28 cellular contexts compared by ENCODE assay signal in genomic region chr2:56338232-56338631, GRCh38.
"Had no signal": no experiment of that assay in that cellular context is flagged by ENCODE, and none has a peak within 500 bp of the region (broad histone marks: within the 10 kb centered on the region; RNA-seq: fewer than 3 reads in every experiment).

No MANE protein-coding gene starts in this region.

- H3K27me3 ChIP-seq: esophagus squamous epithelium, heart right ventricle, neutrophil, pancreas, right lobe of liver, transverse colon, upper lobe of right lung, uterus had no signal

- H3K27me3 Mint-ChIP-seq: effector memory CD8-positive, alpha-beta T cell; progenitor cell of endocrine pancreas; stimulated activated naive B cell treated with anti-CD40 and anti-IgM and Interleukin-4, amounts not matched to agents 10 μg/mL and 1 μg/mL and 100 μg/mL, for 72 hours; stimulated activated naive CD8-positive, alpha-beta T cell treated with anti-CD3 and anti-CD28 coated beads, Interleukin-15, Interleukin-2, amounts not matched to agents 100 ng/mL and 50 ng/mL, for 24 hours had no signal

- H3K9me3 ChIP-seq: esophagus squamous epithelium, heart right ventricle, lower lobe of right lung, neutrophil, pancreas, right lobe of liver, thoracic aorta, transverse colon, upper lobe of right lung, uterus had no signal

- H3K27ac ChIP-seq: esophagus squamous epithelium, lower lobe of right lung, neutrophil, pancreas, right lobe of liver, thoracic aorta, transverse colon, upper lobe of right lung, uterus had no signal

- H3K4me1 Mint-ChIP-seq: natural killer cell; neural crest cell; stimulated activated naive B cell treated with anti-CD40 and anti-IgM and Interleukin-4, amounts not matched to agents 10 μg/mL and 1 μg/mL and 100 μg/mL, for 72 hours had no signal

- FAIRE-seq: endometrium, islet of Langerhans, pancreas, small intestine had no signal

- H3K36me3 ChIP-seq: esophagus squamous epithelium, heart right ventricle, lower lobe of right lung, neutrophil, pancreas, right lobe of liver, thoracic aorta, transverse colon, upper lobe of right lung, uterus had no signal

- H3K9me3 Mint-ChIP-seq: effector memory CD8-positive, alpha-beta T cell; neural crest cell; stimulated activated naive B cell treated with anti-CD40 and anti-IgM and Interleukin-4, amounts not matched to agents 10 μg/mL and 1 μg/mL and 100 μg/mL, for 72 hours had no signal

- H3K36me3 Mint-ChIP-seq: natural killer cell; stimulated activated naive B cell treated with anti-CD40 and anti-IgM and Interleukin-4, amounts not matched to agents 10 μg/mL and 1 μg/mL and 100 μg/mL, for 72 hours had no signal

- DNase-seq: cortex of kidney; effector memory CD8-positive, alpha-beta T cell; erythroblast; esophagus squamous epithelium; foreskin melanocyte; glutamatergic neuron; heart right ventricle; hippocampal formation; left cardiac atrium; left ventricle myocardium superior; lower lobe of right lung; natural killer cell; pancreas; right lobe of liver; small intestine; stimulated activated CD4-positive, alpha-beta T cell treated with anti-CD3 and anti-CD28 coated beads, Interleukin-15, amount 100 ng/mL, for 24 hours; stimulated activated CD4-positive, alpha-beta T cell treated with anti-CD3 and anti-CD28 coated beads, Interleukin-2, amount 100 ng/mL, for 48 hours; stimulated activated naive B cell treated with anti-CD40 and anti-IgM and Interleukin-4, amounts not matched to agents 10 μg/mL and 1 μg/mL and 100 μg/mL, for 72 hours; transverse colon; upper lobe of right lung; uterus had no signal

- H3K4me1 ChIP-seq: esophagus squamous epithelium, right lobe of liver, transverse colon, upper lobe of right lung, uterus had no signal

- H3K4me3 Mint-ChIP-seq: effector memory CD8-positive, alpha-beta T cell; natural killer cell; neural crest cell; stimulated activated naive B cell treated with anti-CD40 and anti-IgM and Interleukin-4, amounts not matched to agents 10 μg/mL and 1 μg/mL and 100 μg/mL, for 72 hours; stimulated activated naive CD8-positive, alpha-beta T cell treated with anti-CD3 and anti-CD28 coated beads, Interleukin-15, Interleukin-2, amounts not matched to agents 100 ng/mL and 50 ng/mL, for 24 hours had no signal

- H3K27ac Mint-ChIP-seq: natural killer cell; progenitor cell of endocrine pancreas; stimulated activated naive B cell treated with anti-CD40 and anti-IgM and Interleukin-4, amounts not matched to agents 10 μg/mL and 1 μg/mL and 100 μg/mL, for 72 hours; stimulated activated naive CD8-positive, alpha-beta T cell treated with anti-CD3 and anti-CD28 coated beads, Interleukin-15, Interleukin-2, amounts not matched to agents 100 ng/mL and 50 ng/mL, for 24 hours had no signal

- ATAC-seq: effector memory CD8-positive, alpha-beta T cell; heart right ventricle; left cardiac atrium; left ventricle myocardium superior; lower lobe of right lung; natural killer cell; pancreas; right lobe of liver; stimulated activated naive B cell treated with anti-CD40 and anti-IgM and Interleukin-4, amounts not matched to agents 10 μg/mL and 1 μg/mL and 100 μg/mL, for 72 hours; upper lobe of right lung had no signal

- H3K4me3 ChIP-seq: esophagus squamous epithelium, heart right ventricle, lower lobe of right lung, pancreas, right lobe of liver, thoracic aorta, transverse colon, upper lobe of right lung, uterus had no signal
